1 cellular context compared by ENCODE assay signal in the genomic region with DNA sequence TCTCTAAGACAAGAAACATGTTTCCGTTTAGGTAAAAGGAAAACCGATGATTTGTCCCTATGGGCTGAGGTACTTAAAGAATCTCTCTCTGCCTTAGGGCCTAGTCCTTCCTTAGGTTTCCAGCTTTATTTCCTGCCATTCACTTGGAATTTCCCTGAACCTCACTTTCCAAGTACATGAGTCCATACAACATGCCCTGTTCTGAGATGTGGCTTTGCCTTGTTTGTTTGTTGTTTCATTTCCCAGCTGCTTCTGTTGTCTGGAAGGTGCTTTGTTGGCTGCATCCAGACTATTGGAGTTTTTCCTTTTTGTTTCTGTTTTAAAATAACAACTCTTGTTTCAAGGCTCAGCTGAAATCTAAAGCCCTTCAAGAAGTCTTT.
TF ChIP-seq lines count a peak whose summit lies in the region.

No MANE protein-coding gene starts in this region.

TF ChIP-seq in liver, 16 proteins besides CTCF, POLR2A, EP300 and RAD21 (continued from another document):
- TF ChIP-seq, protein P1, sequence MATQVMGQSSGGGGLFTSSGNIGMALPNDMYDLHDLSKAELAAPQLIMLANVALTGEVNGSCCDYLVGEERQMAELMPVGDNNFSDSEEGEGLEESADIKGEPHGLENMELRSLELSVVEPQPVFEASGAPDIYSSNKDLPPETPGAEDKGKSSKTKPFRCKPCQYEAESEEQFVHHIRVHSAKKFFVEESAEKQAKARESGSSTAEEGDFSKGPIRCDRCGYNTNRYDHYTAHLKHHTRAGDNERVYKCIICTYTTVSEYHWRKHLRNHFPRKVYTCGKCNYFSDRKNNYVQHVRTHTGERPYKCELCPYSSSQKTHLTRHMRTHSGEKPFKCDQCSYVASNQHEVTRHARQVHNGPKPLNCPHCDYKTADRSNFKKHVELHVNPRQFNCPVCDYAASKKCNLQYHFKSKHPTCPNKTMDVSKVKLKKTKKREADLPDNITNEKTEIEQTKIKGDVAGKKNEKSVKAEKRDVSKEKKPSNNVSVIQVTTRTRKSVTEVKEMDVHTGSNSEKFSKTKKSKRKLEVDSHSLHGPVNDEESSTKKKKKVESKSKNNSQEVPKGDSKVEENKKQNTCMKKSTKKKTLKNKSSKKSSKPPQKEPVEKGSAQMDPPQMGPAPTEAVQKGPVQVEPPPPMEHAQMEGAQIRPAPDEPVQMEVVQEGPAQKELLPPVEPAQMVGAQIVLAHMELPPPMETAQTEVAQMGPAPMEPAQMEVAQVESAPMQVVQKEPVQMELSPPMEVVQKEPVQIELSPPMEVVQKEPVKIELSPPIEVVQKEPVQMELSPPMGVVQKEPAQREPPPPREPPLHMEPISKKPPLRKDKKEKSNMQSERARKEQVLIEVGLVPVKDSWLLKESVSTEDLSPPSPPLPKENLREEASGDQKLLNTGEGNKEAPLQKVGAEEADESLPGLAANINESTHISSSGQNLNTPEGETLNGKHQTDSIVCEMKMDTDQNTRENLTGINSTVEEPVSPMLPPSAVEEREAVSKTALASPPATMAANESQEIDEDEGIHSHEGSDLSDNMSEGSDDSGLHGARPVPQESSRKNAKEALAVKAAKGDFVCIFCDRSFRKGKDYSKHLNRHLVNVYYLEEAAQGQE (IDR thresholded peaks at IDR 0.05): no peak
- TF ChIP-seq RXRA (IDR thresholded peaks at IDR 0.05) (no peak), JUND (IDR thresholded peaks at IDR 0.05) (no peak)
- TF ChIP-seq, protein P2, sequence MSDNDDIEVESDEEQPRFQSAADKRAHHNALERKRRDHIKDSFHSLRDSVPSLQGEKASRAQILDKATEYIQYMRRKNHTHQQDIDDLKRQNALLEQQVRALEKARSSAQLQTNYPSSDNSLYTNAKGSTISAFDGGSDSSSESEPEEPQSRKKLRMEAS (IDR thresholded peaks at IDR 0.05): no peak
